Comparison of ENCODE assay signal across 8 cellular contexts in the genomic region with DNA sequence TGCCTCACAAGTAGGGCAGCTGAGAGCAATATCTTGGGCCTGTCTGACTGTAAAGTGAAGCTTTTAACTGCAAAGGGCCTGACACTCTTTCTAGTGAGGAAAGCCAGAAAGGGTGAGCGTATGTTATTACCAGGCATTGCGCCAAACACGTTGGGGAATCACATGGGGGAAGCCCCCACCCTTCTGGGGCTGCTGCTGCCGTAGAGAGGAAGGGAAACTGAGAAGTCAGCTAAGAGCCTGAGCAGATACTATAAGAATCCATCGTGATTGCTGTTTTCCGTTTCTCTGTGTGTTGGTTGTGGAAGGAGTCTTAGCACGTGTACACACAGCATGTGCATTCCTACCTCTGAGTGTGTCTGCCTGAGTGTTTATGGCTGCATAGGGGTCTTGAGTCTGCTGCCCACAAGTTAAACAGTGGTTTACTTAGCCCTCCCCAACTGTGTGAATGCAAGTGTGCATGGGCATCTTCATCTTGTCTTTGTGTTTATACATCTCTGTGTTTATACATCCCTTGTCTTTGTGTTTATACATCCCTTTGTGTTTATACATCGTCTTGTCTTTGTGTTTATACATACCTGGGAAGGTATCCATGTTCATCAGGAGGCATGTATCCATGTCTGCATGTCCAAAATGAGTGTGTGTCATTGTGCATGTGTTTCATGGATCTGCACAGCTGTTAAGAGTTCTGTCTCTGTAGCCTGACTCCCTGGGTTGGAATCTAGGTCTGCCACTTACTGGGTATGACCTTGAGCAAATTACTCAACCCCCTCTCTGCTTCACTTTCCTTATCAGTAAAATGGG. TPM values are rescaled to one million over a fixed set of nuclear protein-coding genes. Genes with fewer than 3 reads are reported as not detected.
DNase-seq lines count a peak whose midpoint lies in the region; ATAC-seq, FAIRE-seq and TF ChIP-seq lines count a peak whose summit lies in the region.

No MANE protein-coding gene starts in this region.

- TF ChIP-seq EP300 in HepG2 (IDR thresholded peaks at IDR 0.05; ENCODE audit: low read depth in 2 of 2, low read length in 2 of 2), result no peak
- TF ChIP-seq EP300 in HepG2 (CRISPR knock-in tag; IDR thresholded peaks at IDR 0.05; ENCODE audit: borderline replicate concordance), result no peak
- no peak for TF ChIP-seq EP300 in stomach (IDR thresholded peaks at IDR 0.05)

- H3K79me2 ChIP-seq in HepG2 (ENCODE audit: insufficient read depth, low read length) (no peaks in the 10 kb centered on the region), hepatocyte (no peaks in the 10 kb centered on the region)

- no peak for TF ChIP-seq CTCF in liver (IDR thresholded peaks at IDR 0.05; ENCODE audit: low read depth, low read length, missing input control)
- no peak for TF ChIP-seq CTCF in HepG2 (CRISPR knock-in tag; IDR thresholded peaks at IDR 0.05)
- TF ChIP-seq CTCF in hepatocyte (IDR thresholded peaks at IDR 0.05; ENCODE audit: poor library complexity), result no peak
- no peak for TF ChIP-seq CTCF in stomach (IDR thresholded peaks at IDR 0.05)
- TF ChIP-seq CTCF in kidney (IDR thresholded peaks at IDR 0.05; ENCODE audit: borderline replicate concordance, extremely low read depth, insufficient read depth), result no peak

- POLR2A ChIA-PET in HepG2 (lab: Yijun Ruan, JAX), result no interaction called here

- H3K4me2 ChIP-seq in HepG2 (ENCODE audit: low read depth, low read length), result no peak overlapping the region
- peak overlapping the region; percentile 36 for H3K4me2 ChIP-seq in hepatocyte

- H4K20me1 ChIP-seq in HepG2 (ENCODE audit: insufficient read depth, low read length), result no peaks in the 10 kb centered on the region
- H4K20me1 ChIP-seq in hepatocyte (ENCODE audit: insufficient read depth, poor library complexity, severe bottlenecking), result no peaks in the 10 kb centered on the region

- BruUV-seq in HepG2 (replicated peaks; lab: Mats Ljungman, UMichigan), result no TSS peak

- TF ChIP-seq RAD21 in liver (IDR thresholded peaks at IDR 0.05) (no peak), HepG2 (CRISPR knock-in tag; IDR thresholded peaks at IDR 0.05) (no peak)

- TF ChIP-seq POLR2A in HepG2 (IDR thresholded peaks at IDR 0.05; ENCODE audit: insufficient read depth in 1 of 2, low read depth in 2 of 2, low read length in 2 of 2) (no peak), stomach (IDR thresholded peaks at IDR 0.05) (no peak), H54 (IDR thresholded peaks at IDR 0.05; ENCODE audit: low read depth, low read length) (no peak)

- no peak overlapping the region for H3K9ac ChIP-seq in liver (ENCODE audit: low read depth in 1 of 2, low read length in 2 of 2)
- H3K9ac ChIP-seq in HepG2 (ENCODE audit: insufficient read depth, low read depth, low read length), result no peak overlapping the region
- no peak overlapping the region for H3K9ac ChIP-seq in kidney (ENCODE audit: low read length in 2 of 2)

- H3K9me3 ChIP-seq in liver (ENCODE audit: control insufficient read depth in 4 of 4, low read length in 3 of 4), result no peaks in the 10 kb centered on the region
- H3K9me3 ChIP-seq in HepG2 (ENCODE audit: low read length), result no peaks in the 10 kb centered on the region
- no peaks in the 10 kb centered on the region for H3K9me3 ChIP-seq in hepatocyte (ENCODE audit: low read depth)
- no peaks in the 10 kb centered on the region for H3K9me3 ChIP-seq in stomach
- H3K9me3 ChIP-seq in kidney (ENCODE audit: control insufficient read depth in 1 of 2, low read length in 2 of 2), result no peaks in the 10 kb centered on the region

- H2AFZ ChIP-seq in HepG2 (ENCODE audit: low read length) (no peak overlapping the region), hepatocyte (no peak overlapping the region)

- FAIRE-seq in HepG2 (lab: Jason Lieb, UNC) (no peak), H54 (lab: Jason Lieb, UNC) (no peak), kidney (lab: Jason Lieb, UNC) (no peak)

- H3K4me1 ChIP-seq in liver (ENCODE audit: control insufficient read depth in 4 of 4, insufficient read depth in 4 of 4, low read length in 3 of 4) (no peaks in the 10 kb centered on the region), HepG2 (ENCODE audit: insufficient read depth, low read length) (peaks cover 11% of the 10 kb centered on the region; the same call in 1 of the 2 replicates), hepatocyte (ENCODE audit: insufficient read depth) (peaks cover 12% of the 10 kb centered on the region), stomach (peaks cover 0 to 34% (median 18%) of the 10 kb centered on the region in 4 donors), kidney (ENCODE audit: control insufficient read depth in 1 of 2, insufficient read depth in 1 of 2, low read depth in 1 of 2, low read length in 2 of 2) (no peaks in the 10 kb centered on the region)

- ATAC-seq in HepG2, result no peak
- ATAC-seq in HG03064 (IDR thresholded peaks at IDR 0.05; ENCODE audit: low read depth, unreplicated experiment), result peak; percentile 93

- CTCF ChIA-PET in HepG2 (lab: Yijun Ruan, JAX; ENCODE audit: low intra/inter-chr PET ratio, low total read pairs), result no interaction called here

- intact Hi-C loops in HepG2 (cut with micrococcal nuclease; ENCODE audit: unreplicated experiment), result no loop called here
- intact Hi-C loops in stomach (cut with DNase I; ENCODE audit: low total_unique reads), result no loop called here
- intact Hi-C loops in kidney (cut with DNase I), result no loop called here

- no peaks in the 10 kb centered on the region for H3K9me2 ChIP-seq in hepatocyte (replicated peaks; ENCODE audit: insufficient read depth)

- no peak overlapping the region for H3K27ac ChIP-seq in liver (ENCODE audit: low read depth in 1 of 2, low read length in 2 of 2)
- no peak overlapping the region for H3K27ac ChIP-seq in HepG2 (ENCODE audit: extremely low read length, insufficient read depth, low read length)
- H3K27ac ChIP-seq in hepatocyte, result peak overlapping the region; percentile 89
- H3K27ac ChIP-seq in stomach, result peak overlapping the region in 2 of 5 donors; percentile 61 to 85
- no peak overlapping the region for H3K27ac ChIP-seq in kidney (ENCODE audit: low read depth in 2 of 2, low read length in 2 of 2)

- H3K27me3 ChIP-seq in liver (ENCODE audit: control insufficient read depth in 4 of 4, insufficient read depth in 4 of 4, low read length in 3 of 4), result no peaks in the 10 kb centered on the region
- no peaks in the 10 kb centered on the region for H3K27me3 ChIP-seq in HepG2 (ENCODE audit: control insufficient read depth in 1 of 2, insufficient read depth in 2 of 2, low read length in 2 of 2)
- no peaks in the 10 kb centered on the region for H3K27me3 ChIP-seq in hepatocyte
- peaks cover 0 to 5% (median 0%) of the 10 kb centered on the region in 3 donors for H3K27me3 ChIP-seq in stomach

- no peaks in the 10 kb centered on the region for H3K36me3 ChIP-seq in liver (ENCODE audit: control insufficient read depth in 4 of 4, insufficient read depth in 3 of 4, low read depth in 1 of 4, low read length in 3 of 4)
- H3K36me3 ChIP-seq in HepG2 (replicated peaks in 1 of 2; ENCODE audit: control insufficient read depth in 1 of 2, insufficient read depth in 2 of 2, low read length in 2 of 2), result no peaks in the 10 kb centered on the region
- H3K36me3 ChIP-seq in hepatocyte (replicated peaks; ENCODE audit: insufficient read depth, low read depth), result no peaks in the 10 kb centered on the region
- H3K36me3 ChIP-seq in stomach, result no peaks in the 10 kb centered on the region
- H3K36me3 ChIP-seq in kidney (ENCODE audit: control insufficient read depth in 1 of 2, insufficient read depth in 2 of 2, low read length in 2 of 2), result no peaks in the 10 kb centered on the region

- in situ Hi-C loops in HepG2 (cut with HindIII; ENCODE audit: extremely low pct_ligation_motif_present, low pct_unique_long_range_greater_than_20kb), result no loop called here

- H3K4me3 ChIP-seq in liver (ENCODE audit: low read depth in 1 of 3, low read length in 3 of 3) (no peak overlapping the region), HepG2 (replicated peaks in 1 of 3; ENCODE audit: insufficient read depth in 1 of 3, low read depth in 2 of 3, low read length in 3 of 3) (no peak overlapping the region), hepatocyte (no peak overlapping the region), stomach (no peak overlapping the region), kidney (ENCODE audit: low read length in 2 of 2) (no peak overlapping the region)

- 50% methylated on average over 8 of the region's 8 CpGs for WGBS in liver
- 61% methylated on average over 8 of the region's 8 CpGs for WGBS in HepG2 (ENCODE audit: low lambda C conversion rate)
- 40% methylated on average over 8 of the region's 8 CpGs for WGBS in hepatocyte (ENCODE audit: low lambda C conversion rate, missing lambda C conversion rate)
- WGBS in stomach, 5 donors, result 12 to 28% (median 23%) methylated on average over 8 of the region's 8 CpGs

- DNase-seq in HepG2 (ENCODE audit: low spot score) (no peak), SKM-1 (lab: John Stamatoyannopoulos, UW; ENCODE audit: unreplicated experiment) (peak; percentile 20), hepatocyte (ENCODE audit: low spot score) (peak; percentile 80), stomach (peak; percentile 35), H54 (ENCODE audit: insufficient read length, low spot score) (no peak), kidney (no peak)

RNA-seq across cellular contexts. Expression of a gene that starts 50.3 kb away (rescaled TPM):
- total RNA-seq in liver (10 to 100 TPM in 1 of 2 donors, 1 to 10 TPM in 1; 5.4 to 29.6 TPM), HepG2 (2016; rRNA removed; fragmentation: Illumina TruSeq; extraction: Trizol) (13.1 and 17.6 TPM in 2 replicates), hepatocyte (14.0 and 16.0 TPM in 2 replicates), stomach (10 to 100 TPM in 1 of 5 donors, 1 to 10 TPM in 3, under 1 TPM in 1; 0.29 to 35.5 (median 8.8) TPM), kidney (46.6 TPM)
- polyA plus RNA-seq in liver (10 to 100 TPM; 16.7 to 47.5 TPM), HepG2 (2011; rRNA removed) (6.8 and 7.2 TPM in 2 replicates), hepatocyte (14.4 and 18.6 TPM in 2 replicates), stomach (1 to 10 TPM; 5.7 to 8.5 (median 7.0) TPM), kidney (ENCODE audit: insufficient read depth, low read depth, low replicate concordance) (24.7 TPM)
- 7.1 and 7.6 TPM in 2 replicates for total RNA-seq in HepG2 (2016; cell fraction: cytosol; rRNA removed; fragmentation: Illumina TruSeq; extraction: Trizol; ENCODE audit: low read depth)
- 12.0 and 17.3 TPM in 2 replicates for total RNA-seq in HepG2 (2016; cell fraction: insoluble cytoplasmic fraction; rRNA removed; fragmentation: Illumina TruSeq; extraction: Trizol)
- total RNA-seq in HepG2 (2016; cell fraction: membrane; rRNA removed; fragmentation: Illumina TruSeq; extraction: Trizol), result 23.3 and 25.2 TPM in 2 replicates
- 17.5 and 21.7 TPM in 2 replicates for total RNA-seq in HepG2 (2016; cell fraction: nucleus; rRNA removed; fragmentation: Illumina TruSeq; extraction: Trizol)
- 5.4 and 6.5 TPM in 2 replicates for polyA plus RNA-seq in HepG2 (2011; cell fraction: cytosol; rRNA removed)
- 9.1 and 9.3 TPM in 2 replicates for polyA plus RNA-seq in HepG2 (2011; cell fraction: nucleus; rRNA removed)
- 2.7 and 4.8 TPM in 2 replicates for polyA plus RNA-seq in HepG2 (2012)
- polyA plus RNA-seq in HepG2 (2016; cell fraction: cytosol; fragmentation: Illumina TruSeq; extraction: Trizol; ENCODE audit: low read depth), result 20.1 and 21.9 TPM in 2 replicates
- polyA plus RNA-seq in HepG2 (2016; cell fraction: insoluble cytoplasmic fraction; fragmentation: Illumina TruSeq; extraction: Trizol; ENCODE audit: low read depth), result 23.3 and 30.2 TPM in 2 replicates
- 44.9 and 45.6 TPM in 2 replicates for polyA plus RNA-seq in HepG2 (2016; cell fraction: membrane; fragmentation: Illumina TruSeq; extraction: Trizol; ENCODE audit: low read depth)
- 53.5 and 55.1 TPM in 2 replicates for polyA plus RNA-seq in HepG2 (2016; cell fraction: nucleus; fragmentation: Illumina TruSeq; extraction: Trizol; ENCODE audit: insufficient read depth, low read depth)
- 0.05 and 6.2 TPM in 2 replicates for polyA minus RNA-seq in HepG2 (2011; rRNA and poly(A)+ RNA removed; ENCODE audit: low replicate concordance)
- 2.5 and 3.8 TPM in 2 replicates for polyA minus RNA-seq in HepG2 (2011; cell fraction: cytosol; rRNA and poly(A)+ RNA removed)
- 2.4 and 2.6 TPM in 2 replicates for polyA minus RNA-seq in HepG2 (2011; cell fraction: nucleus; rRNA and poly(A)+ RNA removed)

Comparison
In these comparisons a context has a peak if more than half of its experiments do, and no peak if none do; other contexts are left out.
1. DNase-seq: peak in SKM-1 (single experiment), hepatocyte (single experiment) and stomach (single experiment); none in HepG2 (single experiment), H54 (single experiment) and kidney (single experiment).